Comparison of ENCODE assay signal across 9 cellular contexts in genomic region chr20:48723308-48724264, GRCh38.
A peak's percentile ranks its signal among the peaks of the same experiment; 100 is the strongest.
DNase-seq lines count a peak whose midpoint lies in the region; ATAC-seq and TF ChIP-seq lines count a peak whose summit lies in the region.
"Had no signal": no experiment of that assay in that cellular context is flagged by ENCODE, and none has a peak within 500 bp of the region (broad histone marks: within the 10 kb centered on the region; RNA-seq: fewer than 3 reads in every experiment).

No MANE protein-coding gene starts in this region.

- BruUV-seq in OCI-LY7 (replicated peaks; lab: Mats Ljungman, UMichigan) = no TSS peak

- H2AFZ ChIP-seq in OCI-LY7 (ENCODE audit: low read length) = no peak overlapping the region

- intact Hi-C loops in Right ventricle myocardium superior (cut with DNase I) (no loop called here), sciatic nerve (cut with DNase I) (no loop called here), OCI-LY7 (cut with micrococcal nuclease; ENCODE audit: unreplicated experiment) (loop anchor here (10.0 kb wide), 1 partner anchor 181 kb away; no protein-coding TSS in a partner anchor)

- H3K36me3 ChIP-seq in OCI-LY7 (ENCODE audit: insufficient read depth, low read length) = peaks cover 14% of the 10 kb centered on the region

- ATAC-seq in Right ventricle myocardium superior (ENCODE audit: poor library complexity) = peak; percentile 32
- ATAC-seq in sciatic nerve = peak; percentile 57
- no peak for ATAC-seq in HG03521 (IDR thresholded peaks at IDR 0.05; ENCODE audit: unreplicated experiment)
- ATAC-seq in HG03025 (IDR thresholded peaks at IDR 0.05; ENCODE audit: low FRiP score, unreplicated experiment) = no peak

- H3K9me3 ChIP-seq in OCI-LY7 (ENCODE audit: low read length) = no peaks in the 10 kb centered on the region

- DNase-seq in DMS153 (lab: John Stamatoyannopoulos, UW) (peak; percentile 46), UCSD-AML1 (lab: John Stamatoyannopoulos, UW; ENCODE audit: unreplicated experiment) (peak; percentile 54), Right ventricle myocardium superior (peak; percentile 61), sciatic nerve (ENCODE audit: low spot score) (no peak), OCI-LY7 (ENCODE audit: low spot score) (no peak)
- no peak for DNase-seq in activated CD4-positive, CD25-positive, alpha-beta regulatory T cell (lab: John Stamatoyannopoulos, UW)

- H3K4me1 ChIP-seq in OCI-LY7 (ENCODE audit: insufficient read depth, low read length, poor library complexity, severe bottlenecking) = peaks cover 43% of the 10 kb centered on the region

- H3K79me2 ChIP-seq in OCI-LY7 (ENCODE audit: insufficient read depth, low read depth, low read length) = no peaks in the 10 kb centered on the region

- CTCF ChIA-PET in OCI-LY7 (lab: Charles Lee; ENCODE audit: unreplicated experiment) = no interaction called here

- H3K9me2 ChIP-seq in OCI-LY7 (ENCODE audit: insufficient read depth, low read length) = no peaks in the 10 kb centered on the region

- POLR2A ChIA-PET in OCI-LY7 (lab: Charles Lee) = interaction anchor here (0.6 to 1.5 kb wide), 3 partner anchors 14 to 326 kb away, joined by 3 to 6 read pairs (median 4); no protein-coding TSS in a partner anchor

- H3K27ac ChIP-seq in OCI-LY7 (ENCODE audit: low read depth, low read length, poor library complexity, severe bottlenecking) = no peak overlapping the region
- H3K27ac ChIP-seq: KMS-11 had no signal

- TF ChIP-seq CTCF in OCI-LY7 (conservative IDR thresholded peaks at IDR 0.05; ENCODE audit: low read length) = no peak

- H4K20me1 ChIP-seq in OCI-LY7 (ENCODE audit: insufficient read depth, low read length) = no peaks in the 10 kb centered on the region

- H3K4me3 ChIP-seq in OCI-LY7 (ENCODE audit: low read depth, low read length, poor library complexity, severe bottlenecking) = no peak overlapping the region

- H3K4me2 ChIP-seq in OCI-LY7 (ENCODE audit: low read length) = no peak overlapping the region
- H3K4me2 ChIP-seq: KMS-11 had no signal

Comparison
In these comparisons a context has a peak if more than half of its experiments do, and no peak if none do; other contexts are left out.
1. DNase-seq: peak in DMS153 (single experiment), UCSD-AML1 (single experiment) and Right ventricle myocardium superior (single experiment); none in sciatic nerve (single experiment), activated CD4-positive, CD25-positive, alpha-beta regulatory T cell (0 of 4) and OCI-LY7 (single experiment).
2. ATAC-seq: peak in Right ventricle myocardium superior (single experiment) and sciatic nerve (single experiment); none in HG03521 (single experiment) and HG03025 (single experiment).